ENCODE assay signal across 26 cellular contexts in genomic region chr16:69485361-69485760, GRCh38.
A peak's percentile ranks its signal among the peaks of the same experiment; 100 is the strongest.
DNase-seq lines count a peak whose midpoint lies in the region; ATAC-seq, FAIRE-seq and TF ChIP-seq lines count a peak whose summit lies in the region.
"Had no signal": no experiment of that assay in that cellular context is flagged by ENCODE, and none has a peak within 500 bp of the region (broad histone marks: within the 10 kb centered on the region; RNA-seq: fewer than 3 reads in every experiment).

No MANE protein-coding gene starts in this region.

- DNase-seq in HepG2 (ENCODE audit: low spot score) (no peak), right lobe of liver (no peak), IMR-90 (no peak), sigmoid colon (peak; percentile 8), inferior parietal cortex (ENCODE audit: extremely low spot score) (no peak), caudate nucleus (lab: John Stamatoyannopoulos, UW) (no peak)
- DNase-seq in activated CD4-positive, alpha-beta T cell treated with anti-CD3 and anti-CD28 coated beads, Interleukin-2, amount 50 U/mL, for 48 hours = no peak
- DNase-seq: BE2C; C1 segment of cervical spinal cord; CD4-positive, alpha-beta memory T cell; CD4-positive, CD25-positive, alpha-beta regulatory T cell; CD8-positive, alpha-beta memory T cell; COR-L47; DMS 273 treated with DMSO at 0.1 percent for 48 hours; DMS153; DMS53; DMS79; DND-41; GDM1 had no signal

- peak overlapping the region in 2 of 3 experiments; percentile 24 to 67 for H3K27ac Mint-ChIP-seq in nephron

- no peak overlapping the region for H3K56ac ChIP-seq in IMR-90 (ENCODE audit: extremely low read depth, insufficient read depth, low read length)

- CTCF ChIA-PET in HepG2 (lab: Yijun Ruan, JAX; ENCODE audit: low intra/inter-chr PET ratio, low total read pairs) = no interaction called here
- CTCF ChIA-PET in IMR-90 (lab: Yijun Ruan, JAX) = interaction anchor here (0.6 kb wide), 1 partner anchor 225 kb away, joined by 4 read pairs; no protein-coding TSS in a partner anchor

- peak overlapping the region; percentile 48; the same call in 1 of the 2 replicates for H2BK20ac ChIP-seq in IMR-90 (ENCODE audit: low read depth, low read length)

- FAIRE-seq in HepG2 (lab: Jason Lieb, UNC) = peak; percentile 72
- FAIRE-seq: A549, GM12878, GM12892, GM18507 had no signal

- no peak overlapping the region for H4K8ac ChIP-seq in IMR-90 (ENCODE audit: low read depth in 2 of 2, low read length in 2 of 2)

- peaks cover 7% of the 10 kb centered on the region for H3K27me3 Mint-ChIP-seq in nephron (ENCODE audit: low read depth)
- H3K27me3 Mint-ChIP-seq: CD4-positive, alpha-beta memory T cell; CD4-positive, CD25-positive, alpha-beta regulatory T cell had no signal

- H3K4me1 ChIP-seq in HepG2 (ENCODE audit: insufficient read depth, low read length) (peaks cover 34% of the 10 kb centered on the region), right lobe of liver (no peaks in the 10 kb centered on the region), IMR-90 (ENCODE audit: control insufficient read depth, insufficient read depth, low read length) (peaks cover 19% of the 10 kb centered on the region), sigmoid colon (peaks cover 0 to 13% (median 4%) of the 10 kb centered on the region in 4 donors)

- POLR2A ChIA-PET in HepG2 (lab: Yijun Ruan, JAX) (interaction anchor here (1.0 kb wide), 1 partner anchor 16 kb away, joined by 3 read pairs; no protein-coding TSS in a partner anchor), IMR-90 (lab: Charles Lee; ENCODE audit: unreplicated experiment) (interaction anchor here (0.5 kb wide), 1 partner anchor 107 kb away, joined by 7 read pairs; no protein-coding TSS in a partner anchor)

- H3K27ac ChIP-seq in HepG2 (ENCODE audit: extremely low read length, insufficient read depth, low read length) (no peak overlapping the region), right lobe of liver (no peak overlapping the region), IMR-90 (ENCODE audit: insufficient read depth, low read length) (no peak overlapping the region), sigmoid colon (no peak overlapping the region), caudate nucleus (ENCODE audit: low read depth, low read length) (no peak overlapping the region)
- H3K27ac ChIP-seq: 22Rv1, BLaER1 had no signal

- H3K9me3 ChIP-seq in HepG2 (ENCODE audit: low read length) (no peaks in the 10 kb centered on the region), right lobe of liver (no peaks in the 10 kb centered on the region), IMR-90 (ENCODE audit: control insufficient read depth, insufficient read depth, low read length) (no peaks in the 10 kb centered on the region), sigmoid colon (no peaks in the 10 kb centered on the region)
- H3K9me3 ChIP-seq: A549, BE2C, BLaER1 had no signal

- peak overlapping the region; percentile 14; the same call in 1 of the 2 replicates for H3K4ac ChIP-seq in IMR-90 (ENCODE audit: low read depth, low read length)

- H3K36me3 Mint-ChIP-seq in nephron (ENCODE audit: low read depth) = no peaks in the 10 kb centered on the region
- H3K36me3 Mint-ChIP-seq: CD4-positive, alpha-beta memory T cell; CD8-positive, alpha-beta memory T cell had no signal

- no peaks in the 10 kb centered on the region for H3K27me3 ChIP-seq in HepG2 (ENCODE audit: control insufficient read depth in 1 of 2, insufficient read depth in 2 of 2, low read length in 2 of 2)
- H3K27me3 ChIP-seq in right lobe of liver = no peaks in the 10 kb centered on the region
- H3K27me3 ChIP-seq in IMR-90 (ENCODE audit: control insufficient read depth, insufficient read depth, low read length) = no peaks in the 10 kb centered on the region
- H3K27me3 ChIP-seq in sigmoid colon = no peaks in the 10 kb centered on the region
- H3K27me3 ChIP-seq: BE2C, BLaER1 had no signal

- in situ Hi-C loops in HepG2 (cut with HindIII; ENCODE audit: extremely low pct_ligation_motif_present, low pct_unique_long_range_greater_than_20kb) = no loop called here
- in situ Hi-C loops in IMR-90 (cut with MboI; ENCODE audit: low sequenced_read_pairs) = no loop called here

- 0 out of 2 replicates have a peak overlapping the region, but pooled peaks have one; percentile 3 for H2AK5ac ChIP-seq in IMR-90 (ENCODE audit: low read depth, low read length)

- H2BK15ac ChIP-seq in IMR-90 (ENCODE audit: low read depth, low read length) = no peak overlapping the region

- H3K18ac ChIP-seq in IMR-90 (ENCODE audit: low read depth, low read length) = no peak overlapping the region; the same call in 1 of the 2 replicates

- BruUV-seq in HepG2 (replicated peaks; lab: Mats Ljungman, UMichigan) = no TSS peak
- no TSS peak for BruUV-seq in IMR-90 (replicated peaks; lab: Mats Ljungman, UMichigan)

- H3K4me2 ChIP-seq in HepG2 (ENCODE audit: low read depth, low read length) = no peak overlapping the region
- H3K4me2 ChIP-seq in IMR-90 (ENCODE audit: low read depth, low read length) = no peak overlapping the region
- H3K4me2 ChIP-seq: A549, BLaER1 had no signal

- H3K36me3 ChIP-seq in HepG2 (replicated peaks in 1 of 2; ENCODE audit: control insufficient read depth in 1 of 2, insufficient read depth in 2 of 2, low read length in 2 of 2) (no peaks in the 10 kb centered on the region), right lobe of liver (no peaks in the 10 kb centered on the region), IMR-90 (ENCODE audit: control insufficient read depth, insufficient read depth, low read length) (no peaks in the 10 kb centered on the region), sigmoid colon (no peaks in the 10 kb centered on the region)
- H3K36me3 ChIP-seq: BE2C, BLaER1 had no signal

- no peak overlapping the region for H2AK9ac ChIP-seq in IMR-90 (replicated peaks; ENCODE audit: low read depth, low read length, poor library complexity)

- H2AFZ ChIP-seq in HepG2 (ENCODE audit: low read length) (no peak overlapping the region), IMR-90 (replicated peaks; ENCODE audit: low read length, poor library complexity) (no peak overlapping the region)

- TF ChIP-seq CTCF in HepG2 (CRISPR knock-in tag; IDR thresholded peaks at IDR 0.05) (no peak), right lobe of liver (IDR thresholded peaks at IDR 0.05) (no peak), IMR-90 (conservative IDR thresholded peaks at IDR 0.05; ENCODE audit: low read depth, low read length) (no peak), nephron (IDR thresholded peaks at IDR 0.05; ENCODE audit: unreplicated experiment in 3 of 3) (no peak), sigmoid colon (IDR thresholded peaks at IDR 0.05) (no peak)

- ATAC-seq in HepG2 = no peak
- no peak for ATAC-seq in right lobe of liver
- peak; percentile 23 for ATAC-seq in IMR-90 (ENCODE audit: low read depth)
- ATAC-seq: A549, GM12878 had no signal

- H3K4me1 Mint-ChIP-seq in nephron = peaks cover 26% of the 10 kb centered on the region
- H3K4me1 Mint-ChIP-seq: CD4-positive, alpha-beta memory T cell; CD4-positive, CD25-positive, alpha-beta regulatory T cell; CD8-positive, alpha-beta memory T cell had no signal

- no peaks in the 10 kb centered on the region for H3K9me3 Mint-ChIP-seq in nephron
- H3K9me3 Mint-ChIP-seq: CD4-positive, alpha-beta memory T cell; CD8-positive, alpha-beta memory T cell had no signal

- TF ChIP-seq RAD21 in HepG2 (CRISPR knock-in tag; IDR thresholded peaks at IDR 0.05) = no peak
- TF ChIP-seq RAD21 in IMR-90 (IDR thresholded peaks at IDR 0.05; ENCODE audit: low read length) = no peak

- peak overlapping the region; percentile 15 for H4K5ac ChIP-seq in IMR-90 (ENCODE audit: low read depth, low read length)

- no peak overlapping the region for H2BK5ac ChIP-seq in IMR-90 (ENCODE audit: low read depth, low read length, poor library complexity, severe bottlenecking)

- intact Hi-C loops in HepG2 (cut with micrococcal nuclease; ENCODE audit: unreplicated experiment) = no loop called here
- intact Hi-C loops in right lobe of liver (cut with DNase I) = no loop called here
- intact Hi-C loops in IMR-90 (cut with micrococcal nuclease) = no loop called here
- intact Hi-C loops in sigmoid colon (cut with DNase I) = no loop called here

- TF ChIP-seq EP300 in HepG2 (IDR thresholded peaks at IDR 0.05; ENCODE audit: low read depth in 2 of 2, low read length in 2 of 2) = no peak
- TF ChIP-seq EP300 in HepG2 (CRISPR knock-in tag; IDR thresholded peaks at IDR 0.05; ENCODE audit: borderline replicate concordance) = no peak
- TF ChIP-seq EP300 in sigmoid colon (IDR thresholded peaks at IDR 0.05) = no peak

- no peak overlapping the region for H3K4me3 Mint-ChIP-seq in nephron
- H3K4me3 Mint-ChIP-seq: CD4-positive, alpha-beta memory T cell; CD4-positive, CD25-positive, alpha-beta regulatory T cell; CD8-positive, alpha-beta memory T cell had no signal

- H3K9ac ChIP-seq in HepG2 (ENCODE audit: insufficient read depth, low read depth, low read length) (no peak overlapping the region), IMR-90 (ENCODE audit: low read depth, low read length) (no peak overlapping the region)
- H3K9ac ChIP-seq: BLaER1 had no signal

- H4K20me1 ChIP-seq in HepG2 (ENCODE audit: insufficient read depth, low read length) (no peaks in the 10 kb centered on the region), IMR-90 (ENCODE audit: insufficient read depth, low read length) (no peaks in the 10 kb centered on the region)
- H4K20me1 ChIP-seq: BLaER1 had no signal

- H3K23ac ChIP-seq in IMR-90 (ENCODE audit: low read depth, low read length) = no peak overlapping the region

- peaks cover 15% of the 10 kb centered on the region for H3K9me1 ChIP-seq in IMR-90 (ENCODE audit: insufficient read depth, low read length)

- no peak overlapping the region for H3K14ac ChIP-seq in IMR-90 (replicated peaks; ENCODE audit: low read depth, low read length)

- 63% methylated on average over 2 of the region's 2 CpGs for WGBS in HepG2 (ENCODE audit: low lambda C conversion rate)
- WGBS in right lobe of liver (ENCODE audit: insufficient coverage, low coverage, low lambda C conversion rate, missing lambda C conversion rate) = 83% methylated on average over 2 of the region's 2 CpGs
- 100% methylated on average over 1 of the region's 2 CpGs; no CpG with 5 or more reads in 1 of the 2 experiments for whole genome bisulfite sequencing in IMR-90 (ENCODE audit: extremely low coverage in 2 of 2, insufficient read length in 1 of 2), 2 experiments
- WGBS in sigmoid colon, 2 donors = 94 to 95% methylated on average over 2 of the region's 2 CpGs

- H3K79me2 ChIP-seq in HepG2 (ENCODE audit: insufficient read depth, low read length) = no peaks in the 10 kb centered on the region

- H3K79me1 ChIP-seq in IMR-90 (ENCODE audit: low read depth in 1 of 2, low read length in 2 of 2) = no peaks in the 10 kb centered on the region

- H2BK120ac ChIP-seq in IMR-90 (ENCODE audit: low read depth, low read length) = peak overlapping the region; percentile 5; the same call in 1 of the 2 replicates

- dilution Hi-C loops in IMR-90 (cut with HindIII; ENCODE audit: low sequenced_read_pairs, unreplicated experiment) = no loop called here

- H3K4me3 ChIP-seq in HepG2 (replicated peaks in 1 of 3; ENCODE audit: insufficient read depth in 1 of 3, low read depth in 2 of 3, low read length in 3 of 3) (no peak overlapping the region), right lobe of liver (no peak overlapping the region), IMR-90 (ENCODE audit: insufficient read depth, low read depth, low read length) (no peak overlapping the region), sigmoid colon (no peak overlapping the region)
- H3K4me3 ChIP-seq: A549, BLaER1, GM12878 had no signal

- H4K91ac ChIP-seq in IMR-90 (ENCODE audit: insufficient read depth, low read depth, low read length) = no peak overlapping the region

- TF ChIP-seq POLR2A in HepG2 (IDR thresholded peaks at IDR 0.05; ENCODE audit: insufficient read depth in 1 of 2, low read depth in 2 of 2, low read length in 2 of 2) (no peak), right lobe of liver (IDR thresholded peaks at IDR 0.05) (no peak), IMR-90 (IDR thresholded peaks at IDR 0.05; ENCODE audit: low read depth, low read length) (no peak), sigmoid colon (IDR thresholded peaks at IDR 0.05) (no peak)
